ENCODE assay signal across 22 cellular contexts in the genomic region with DNA sequence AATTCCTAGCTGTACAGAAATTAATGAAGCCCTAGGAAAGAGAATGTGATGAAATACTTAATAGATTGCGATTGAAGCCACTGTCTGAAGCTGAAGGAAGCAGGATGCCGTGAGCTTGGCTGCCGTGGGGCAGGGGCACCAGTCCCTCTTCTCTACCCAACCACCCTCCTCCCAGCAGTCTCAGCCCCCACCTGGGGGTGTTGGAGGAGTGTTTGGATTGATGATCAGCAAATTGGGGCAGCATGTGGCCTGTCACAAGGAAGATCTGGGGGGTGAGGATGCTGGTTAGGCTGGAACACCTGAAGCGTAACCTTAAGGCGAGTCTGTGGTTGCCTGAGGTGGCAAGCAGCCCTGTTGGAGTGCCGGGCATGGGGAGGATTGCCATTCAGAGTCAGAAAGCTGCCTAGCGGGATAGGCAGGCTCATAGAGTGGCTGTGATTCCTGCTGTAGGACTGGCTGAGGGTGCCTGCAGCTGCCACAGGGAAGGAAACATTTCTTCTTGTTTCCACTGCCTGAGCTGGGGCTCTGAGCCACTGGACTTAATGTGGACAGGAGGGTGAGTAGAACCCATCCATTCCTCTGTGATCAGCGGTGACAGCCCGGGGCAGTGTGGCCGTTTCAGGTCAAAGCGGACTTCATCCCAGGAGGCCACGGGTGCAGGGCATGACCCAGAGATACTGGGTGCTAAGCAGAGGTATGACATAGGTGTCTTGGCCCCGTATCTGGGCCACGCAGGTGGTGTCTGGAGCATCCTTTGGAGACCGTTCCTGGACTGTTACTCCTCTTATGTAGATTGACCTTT.
DNase-seq lines count a peak whose midpoint lies in the region; ATAC-seq and TF ChIP-seq lines count a peak whose summit lies in the region.
"Had no signal": no experiment of that assay in that cellular context is flagged by ENCODE, and none has a peak within 500 bp of the region (broad histone marks: within the 10 kb centered on the region; RNA-seq: fewer than 3 reads in every experiment).

No MANE protein-coding gene starts in this region.

- H3K9ac ChIP-seq in endodermal cell (ENCODE audit: extremely low read depth, low read length, poor library complexity, severe bottlenecking): no peak overlapping the region

- H3K9me3 Mint-ChIP-seq in activated naive CD4-positive, alpha-beta T cell treated with anti-CD3 and anti-CD28 coated beads, Interleukin-2, amount 10 ng/mL, durations not matched to agents 7 days and 5 days: no peaks in the 10 kb centered on the region
- H3K9me3 Mint-ChIP-seq in activated naive CD4-positive, alpha-beta T cell treated with anti-CD3 and anti-CD28 coated beads for 36 hours: no peaks in the 10 kb centered on the region
- H3K9me3 Mint-ChIP-seq in endodermal cell: no peaks in the 10 kb centered on the region
- H3K9me3 Mint-ChIP-seq in stimulated activated naive B cell treated with anti-CD40 and anti-IgM and Interleukin-4, amounts not matched to agents 10 μg/mL and 1 μg/mL and 100 μg/mL, for 72 hours: no peaks in the 10 kb centered on the region
- H3K9me3 Mint-ChIP-seq: CD8-positive, alpha-beta memory T cell had no signal

- TF ChIP-seq CTCF in left lung (IDR thresholded peaks at IDR 0.05): no peak
- TF ChIP-seq CTCF in endodermal cell (conservative IDR thresholded peaks at IDR 0.05): no peak

- CTCF ChIA-PET in activated naive CD4-positive, alpha-beta T cell treated with anti-CD3 and anti-CD28 coated beads, Interleukin-2, amount 10 ng/mL, durations not matched to agents 7 days and 5 days (lab: Charles Lee): no interaction called here
- CTCF ChIA-PET in activated naive CD4-positive, alpha-beta T cell treated with anti-CD3 and anti-CD28 coated beads for 36 hours (lab: Charles Lee): no interaction called here

- H3K4me3 Mint-ChIP-seq in activated naive CD4-positive, alpha-beta T cell treated with anti-CD3 and anti-CD28 coated beads, Interleukin-2, amount 10 ng/mL, durations not matched to agents 7 days and 5 days: no peak overlapping the region
- no peak overlapping the region for H3K4me3 Mint-ChIP-seq in activated naive CD4-positive, alpha-beta T cell treated with anti-CD3 and anti-CD28 coated beads for 36 hours
- no peak overlapping the region for H3K4me3 Mint-ChIP-seq in endodermal cell
- H3K4me3 Mint-ChIP-seq in stimulated activated naive B cell treated with anti-CD40 and anti-IgM and Interleukin-4, amounts not matched to agents 10 μg/mL and 1 μg/mL and 100 μg/mL, for 72 hours: no peak overlapping the region
- H3K4me3 Mint-ChIP-seq: CD8-positive, alpha-beta memory T cell had no signal

- H3K36me3 ChIP-seq in left lung: no peaks in the 10 kb centered on the region
- no peaks in the 10 kb centered on the region for H3K36me3 ChIP-seq in endodermal cell (ENCODE audit: control insufficient read depth, insufficient read depth, low read length)
- H3K36me3 ChIP-seq: HAP-1, Peyer's patch, tibial nerve had no signal

- H3K4me1 ChIP-seq in left lung (peaks cover 14 to 38% of the 10 kb centered on the region in 2 donors), endodermal cell (ENCODE audit: control insufficient read depth, insufficient read depth, low read length) (no peaks in the 10 kb centered on the region)
- H3K4me1 ChIP-seq: HAP-1 had no signal

- intact Hi-C loops in activated naive CD4-positive, alpha-beta T cell treated with anti-CD3 and anti-CD28 coated beads for 36 hours (cut with micrococcal nuclease): no loop called here
- intact Hi-C loops in left lung (cut with DNase I): no loop called here

- WGBS in endodermal cell (ENCODE audit: insufficient coverage in 1 of 2, insufficient read length in 1 of 2), 2 experiments: 87 to 88% methylated on average over 12 to 13 of the region's 15 CpGs

- H3K27me3 Mint-ChIP-seq in activated naive CD4-positive, alpha-beta T cell treated with anti-CD3 and anti-CD28 coated beads, Interleukin-2, amount 10 ng/mL, durations not matched to agents 7 days and 5 days: peaks cover 26% of the 10 kb centered on the region
- no peaks in the 10 kb centered on the region for H3K27me3 Mint-ChIP-seq in activated naive CD4-positive, alpha-beta T cell treated with anti-CD3 and anti-CD28 coated beads for 36 hours (ENCODE audit: low read depth)
- H3K27me3 Mint-ChIP-seq in endodermal cell (ENCODE audit: insufficient read depth): no peaks in the 10 kb centered on the region
- peaks cover 0 to 6% of the 10 kb centered on the region in 2 donors for H3K27me3 Mint-ChIP-seq in stimulated activated naive B cell treated with anti-CD40 and anti-IgM and Interleukin-4, amounts not matched to agents 10 μg/mL and 1 μg/mL and 100 μg/mL, for 72 hours

- H3K36me3 Mint-ChIP-seq in activated naive CD4-positive, alpha-beta T cell treated with anti-CD3 and anti-CD28 coated beads, Interleukin-2, amount 10 ng/mL, durations not matched to agents 7 days and 5 days: no peaks in the 10 kb centered on the region
- no peaks in the 10 kb centered on the region for H3K36me3 Mint-ChIP-seq in activated naive CD4-positive, alpha-beta T cell treated with anti-CD3 and anti-CD28 coated beads for 36 hours (ENCODE audit: low read depth)
- no peaks in the 10 kb centered on the region for H3K36me3 Mint-ChIP-seq in endodermal cell (ENCODE audit: low read depth)
- no peaks in the 10 kb centered on the region for H3K36me3 Mint-ChIP-seq in stimulated activated naive B cell treated with anti-CD40 and anti-IgM and Interleukin-4, amounts not matched to agents 10 μg/mL and 1 μg/mL and 100 μg/mL, for 72 hours
- H3K36me3 Mint-ChIP-seq: CD8-positive, alpha-beta memory T cell had no signal

- H3K9me3 ChIP-seq in left lung: no peaks in the 10 kb centered on the region
- no peaks in the 10 kb centered on the region for H3K9me3 ChIP-seq in endodermal cell (ENCODE audit: control insufficient read depth, low read length)
- H3K9me3 ChIP-seq: HAP-1, Peyer's patch, tibial nerve had no signal

- no peak overlapping the region for H3K27ac Mint-ChIP-seq in activated naive CD4-positive, alpha-beta T cell treated with anti-CD3 and anti-CD28 coated beads, Interleukin-2, amount 10 ng/mL, durations not matched to agents 7 days and 5 days
- H3K27ac Mint-ChIP-seq in activated naive CD4-positive, alpha-beta T cell treated with anti-CD3 and anti-CD28 coated beads for 36 hours: no peak overlapping the region
- no peak overlapping the region for H3K27ac Mint-ChIP-seq in endodermal cell
- H3K27ac Mint-ChIP-seq in stimulated activated naive B cell treated with anti-CD40 and anti-IgM and Interleukin-4, amounts not matched to agents 10 μg/mL and 1 μg/mL and 100 μg/mL, for 72 hours: no peak overlapping the region

- H3K27ac ChIP-seq in left lung (no peak overlapping the region), endodermal cell (ENCODE audit: low read depth, low read length) (no peak overlapping the region)
- H3K27ac ChIP-seq: HL-60, Peyer's patch, tibial nerve had no signal

- no peaks in the 10 kb centered on the region for H3K4me1 Mint-ChIP-seq in activated naive CD4-positive, alpha-beta T cell treated with anti-CD3 and anti-CD28 coated beads, Interleukin-2, amount 10 ng/mL, durations not matched to agents 7 days and 5 days
- H3K4me1 Mint-ChIP-seq in activated naive CD4-positive, alpha-beta T cell treated with anti-CD3 and anti-CD28 coated beads for 36 hours (ENCODE audit: low read depth): peaks cover 3% of the 10 kb centered on the region
- H3K4me1 Mint-ChIP-seq in endodermal cell: peaks cover 19% of the 10 kb centered on the region
- H3K4me1 Mint-ChIP-seq in stimulated activated naive B cell treated with anti-CD40 and anti-IgM and Interleukin-4, amounts not matched to agents 10 μg/mL and 1 μg/mL and 100 μg/mL, for 72 hours: peaks cover 2 to 8% of the 10 kb centered on the region in 2 donors

- H3K4me3 ChIP-seq in left lung (no peak overlapping the region), endodermal cell (ENCODE audit: low read length) (no peak overlapping the region)
- H3K4me3 ChIP-seq: HAP-1, Peyer's patch, tibial nerve had no signal

- peak; percentile 17 for DNase-seq in activated naive CD4-positive, alpha-beta T cell treated with anti-CD3 and anti-CD28 coated beads, Interleukin-2, amount 10 ng/mL, durations not matched to agents 7 days and 5 days
- DNase-seq in activated naive CD4-positive, alpha-beta T cell treated with anti-CD3 and anti-CD28 coated beads for 36 hours: no peak
- DNase-seq in NCI-H510A (lab: John Stamatoyannopoulos, UW) (peak; percentile 59), left lung (peak in 1 of 2 donors; percentile 66), ureter (ENCODE audit: low spot score) (peak; percentile 58), endodermal cell (no peak)
- DNase-seq in stimulated activated naive B cell treated with anti-CD40 and anti-IgM and Interleukin-4, amounts not matched to agents 10 μg/mL and 1 μg/mL and 100 μg/mL, for 72 hours: no peak
- DNase-seq: ACHN; activated CD4-positive, CD25-positive, alpha-beta regulatory T cell treated with anti-CD3 and anti-CD28 coated beads, Interleukin-2, amount 50 U/mL, for 72 hours; caudate nucleus; CD8-positive, alpha-beta memory T cell; effector CD4-positive, alpha-beta T cell; NCI-H1930; NCI-H774; stimulated activated naive CD4-positive, alpha-beta T cell treated with Interleukin-2 at 50 U/mL for 16 hours; T1000 had no signal

- H3K27me3 ChIP-seq in left lung: no peaks in the 10 kb centered on the region
- H3K27me3 ChIP-seq in endodermal cell (ENCODE audit: control insufficient read depth, insufficient read depth, low read length, poor library complexity, severe bottlenecking): no peaks in the 10 kb centered on the region
- H3K27me3 ChIP-seq: Peyer's patch, tibial nerve had no signal

- peak; percentile 87 for ATAC-seq in left lung
- ATAC-seq in GM18498 (IDR thresholded peaks at IDR 0.05; ENCODE audit: unreplicated experiment): no peak
- no peak for ATAC-seq in stimulated activated naive B cell treated with anti-CD40 and anti-IgM and Interleukin-4, amounts not matched to agents 10 μg/mL and 1 μg/mL and 100 μg/mL, for 72 hours (replicated peaks)
- ATAC-seq: SK-N-SH treated with all-trans-retinoic acid at 6 μM for 48 hours had no signal

Comparison
In these comparisons a context has a peak if more than half of its experiments do, and no peak if none do; other contexts are left out.
1. DNase-seq: peak in activated naive CD4-positive, alpha-beta T cell treated with anti-CD3 and anti-CD28 coated beads, Interleukin-2, amount 10 ng/mL, durations not matched to agents 7 days and 5 days (single experiment), NCI-H510A (single experiment) and ureter (single experiment); none in activated naive CD4-positive, alpha-beta T cell treated with anti-CD3 and anti-CD28 coated beads for 36 hours (single experiment), endodermal cell (single experiment) and stimulated activated naive B cell treated with anti-CD40 and anti-IgM and Interleukin-4, amounts not matched to agents 10 μg/mL and 1 μg/mL and 100 μg/mL, for 72 hours (single experiment).